ENCODE assay signal across 1 cellular context in the genomic region with DNA sequence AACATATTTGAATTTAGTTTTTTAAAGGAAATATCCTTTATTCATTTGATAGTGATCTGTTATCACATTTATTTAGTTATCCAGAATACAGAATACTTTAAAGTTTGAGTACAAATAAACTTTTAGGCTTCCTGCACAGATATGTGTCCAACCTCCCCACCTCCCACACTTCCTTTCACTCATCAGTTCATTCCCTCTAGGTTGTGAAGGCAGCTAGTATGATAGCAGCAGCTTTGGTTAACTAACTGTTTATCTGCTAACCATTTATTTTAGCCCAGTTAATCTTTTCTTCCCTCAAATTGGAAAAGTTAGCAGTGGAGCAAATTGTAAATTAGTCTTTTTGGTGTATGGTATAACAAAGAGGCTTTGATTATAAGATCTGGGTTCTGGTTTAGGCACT.
TF ChIP-seq lines count a peak whose summit lies in the region.

No MANE protein-coding gene starts in this region.

TF ChIP-seq in IMR-90, 13 proteins besides CTCF, POLR2A, EP300 and RAD21:
- TF ChIP-seq, protein P1, sequence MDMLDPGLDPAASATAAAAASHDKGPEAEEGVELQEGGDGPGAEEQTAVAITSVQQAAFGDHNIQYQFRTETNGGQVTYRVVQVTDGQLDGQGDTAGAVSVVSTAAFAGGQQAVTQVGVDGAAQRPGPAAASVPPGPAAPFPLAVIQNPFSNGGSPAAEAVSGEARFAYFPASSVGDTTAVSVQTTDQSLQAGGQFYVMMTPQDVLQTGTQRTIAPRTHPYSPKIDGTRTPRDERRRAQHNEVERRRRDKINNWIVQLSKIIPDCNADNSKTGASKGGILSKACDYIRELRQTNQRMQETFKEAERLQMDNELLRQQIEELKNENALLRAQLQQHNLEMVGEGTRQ (IDR thresholded peaks at IDR 0.05; ENCODE audit: low read depth, low read length) = no peak
TF ChIP-seq in IMR-90: peak in this region for 0.
